ENCODE assay signal across 13 cellular contexts in the genomic region with DNA sequence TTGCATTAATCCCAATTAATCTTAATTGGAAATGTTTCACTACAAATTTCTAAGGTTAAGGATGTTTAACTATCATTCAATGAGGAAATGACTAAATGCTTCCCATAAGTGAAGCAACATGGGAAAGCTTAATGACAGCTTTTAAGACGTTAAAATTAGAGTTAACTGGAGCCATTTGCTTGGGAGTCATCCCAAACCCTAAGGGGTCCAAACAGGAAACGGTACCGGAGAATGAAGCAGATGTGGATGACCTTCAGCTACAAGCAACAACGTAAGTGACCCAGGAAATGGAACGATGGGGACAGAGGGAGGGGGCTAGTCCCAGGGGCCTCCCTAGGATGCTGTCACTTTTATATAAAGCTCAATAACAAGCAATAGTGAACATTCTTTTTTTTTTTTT.
A peak's percentile ranks its signal among the peaks of the same experiment; 100 is the strongest.
DNase-seq lines count a peak whose midpoint lies in the region; ATAC-seq and TF ChIP-seq lines count a peak whose summit lies in the region.
"Had no signal": no experiment of that assay in that cellular context is flagged by ENCODE, and none has a peak within 500 bp of the region (broad histone marks: within the 10 kb centered on the region; RNA-seq: fewer than 3 reads in every experiment).

No MANE protein-coding gene starts in this region.

- no peak for DNase-seq in activated T-cell treated with anti-CD3 and anti-CD28 coated beads, Interleukin-2, amount 50 U/mL, for 72 hours
- no peak for DNase-seq in activated T-cell treated with anti-CD3 and anti-CD28 coated beads, Interleukin-2, amount 50 U/mL, for 1 hour
- no peak for DNase-seq in central memory CD8-positive, alpha-beta T cell (ENCODE audit: low spot score in 2 of 2)
- DNase-seq in tibial artery (no peak), GM23338 (ENCODE audit: low spot score) (no peak), G401 (ENCODE audit: low spot score) (no peak), HPDE6-E6E7 (ENCODE audit: extremely low spot score) (no peak)
- DNase-seq: DMS79 treated with DMSO at 0.1 percent for 48 hours, H9, MM.1S, right cardiac atrium had no signal

- no peaks in the 10 kb centered on the region for H3K9me3 Mint-ChIP-seq in activated T-cell treated with anti-CD3 and anti-CD28 coated beads, Interleukin-2, amount 50 U/mL, for 72 hours
- no peaks in the 10 kb centered on the region for H3K9me3 Mint-ChIP-seq in central memory CD8-positive, alpha-beta T cell
- H3K9me3 Mint-ChIP-seq in GM23338 = no peaks in the 10 kb centered on the region
- H3K9me3 Mint-ChIP-seq: H9 had no signal

- H3K4me3 ChIP-seq in muscle layer of colon (ENCODE audit: low read depth in 1 of 2, low read length in 2 of 2) (no peak overlapping the region), tibial artery (no peak overlapping the region), GM23338 (no peak overlapping the region)

- no peak for ATAC-seq in activated T-cell treated with anti-CD3 and anti-CD28 coated beads, Interleukin-2, amount 50 U/mL, for 72 hours (replicated peaks in 1 of 2)
- no peak for ATAC-seq in central memory CD8-positive, alpha-beta T cell (replicated peaks; ENCODE audit: extremely low read depth, poor library complexity, severe bottlenecking)
- no peak for ATAC-seq in GM23338

- no peak overlapping the region for H2AFZ ChIP-seq in GM23338

- H3K4me1 ChIP-seq in muscle layer of colon (ENCODE audit: insufficient read depth, low read length) (peaks cover 95% of the 10 kb centered on the region), tibial artery (peaks cover 0 to 97% (median 83%) of the 10 kb centered on the region in 4 donors), GM23338 (ENCODE audit: insufficient read depth) (peaks cover 17% of the 10 kb centered on the region; the same call in 1 of the 2 replicates)

- H3K4me1 Mint-ChIP-seq in activated T-cell treated with anti-CD3 and anti-CD28 coated beads, Interleukin-2, amount 50 U/mL, for 72 hours (ENCODE audit: low read depth) = peaks cover 82% of the 10 kb centered on the region
- H3K4me1 Mint-ChIP-seq in central memory CD8-positive, alpha-beta T cell = peaks cover 72% of the 10 kb centered on the region
- H3K4me1 Mint-ChIP-seq in GM23338 = peaks cover 25% of the 10 kb centered on the region

- in situ Hi-C loops in G401 (cut with HindIII; ENCODE audit: low sequenced_read_pairs) = no loop called here

- H3K27ac Mint-ChIP-seq in activated T-cell treated with anti-CD3 and anti-CD28 coated beads, Interleukin-2, amount 50 U/mL, for 72 hours = peak overlapping the region; percentile 73
- H3K27ac Mint-ChIP-seq in central memory CD8-positive, alpha-beta T cell (ENCODE audit: low read depth) = peak overlapping the region; percentile 16
- no peak overlapping the region for H3K27ac Mint-ChIP-seq in GM23338
- H3K27ac Mint-ChIP-seq: H9 had no signal

- TF ChIP-seq CTCF in tibial artery (IDR thresholded peaks at IDR 0.05) (no peak), GM23338 (conservative IDR thresholded peaks at IDR 0.05; ENCODE audit: low read depth in 2 of 2) (no peak)

- no peaks in the 10 kb centered on the region for H3K9me2 ChIP-seq in GM23338 (ENCODE audit: insufficient read depth)

- peaks cover 2 to 9% of the 10 kb centered on the region in 2 donors for H3K36me3 Mint-ChIP-seq in activated T-cell treated with anti-CD3 and anti-CD28 coated beads, Interleukin-2, amount 50 U/mL, for 72 hours (ENCODE audit: insufficient read depth in 2 of 2)
- H3K36me3 Mint-ChIP-seq in central memory CD8-positive, alpha-beta T cell (ENCODE audit: insufficient read depth) = peaks cover 20% of the 10 kb centered on the region
- H3K36me3 Mint-ChIP-seq in GM23338 (ENCODE audit: low read depth) = peaks cover 15% of the 10 kb centered on the region

- intact Hi-C loops in tibial artery (cut with DNase I; ENCODE audit: low total_unique reads) = no loop called here

- no peak overlapping the region for H3K4me3 Mint-ChIP-seq in activated T-cell treated with anti-CD3 and anti-CD28 coated beads, Interleukin-2, amount 50 U/mL, for 72 hours
- H3K4me3 Mint-ChIP-seq in central memory CD8-positive, alpha-beta T cell = no peak overlapping the region
- H3K4me3 Mint-ChIP-seq in GM23338 = no peak overlapping the region
- H3K4me3 Mint-ChIP-seq: brain, H9 had no signal

- no peaks in the 10 kb centered on the region for H3K27me3 Mint-ChIP-seq in activated T-cell treated with anti-CD3 and anti-CD28 coated beads, Interleukin-2, amount 50 U/mL, for 72 hours (ENCODE audit: low read depth)
- H3K27me3 Mint-ChIP-seq in central memory CD8-positive, alpha-beta T cell = no peaks in the 10 kb centered on the region
- peaks cover 2% of the 10 kb centered on the region for H3K27me3 Mint-ChIP-seq in GM23338 (ENCODE audit: insufficient read depth, low read depth, poor library complexity)

- H3K27me3 ChIP-seq in muscle layer of colon (ENCODE audit: control insufficient read depth in 1 of 2, insufficient read depth in 2 of 2, low read length in 2 of 2) (no peaks in the 10 kb centered on the region), tibial artery (no peaks in the 10 kb centered on the region), GM23338 (ENCODE audit: insufficient read depth) (no peaks in the 10 kb centered on the region)

- H3K9me3 ChIP-seq in muscle layer of colon (ENCODE audit: low read length) (no peaks in the 10 kb centered on the region), tibial artery (no peaks in the 10 kb centered on the region)

- peaks cover 74% of the 10 kb centered on the region for H4K20me1 ChIP-seq in GM23338 (replicated peaks; ENCODE audit: insufficient read depth)

- H3K27ac ChIP-seq in muscle layer of colon (ENCODE audit: low read depth, low read length) (peak overlapping the region; percentile 94), tibial artery (peak overlapping the region; percentile 85 to 88), GM23338 (ENCODE audit: low read depth) (no peak overlapping the region)

- H3K36me3 ChIP-seq in muscle layer of colon (ENCODE audit: insufficient read depth, low read length) = peaks cover 12% of the 10 kb centered on the region
- peaks cover 0 to 14% (median 13%) of the 10 kb centered on the region in 3 donors for H3K36me3 ChIP-seq in tibial artery
- peaks cover 4% of the 10 kb centered on the region; the same call in 1 of the 2 replicates for H3K36me3 ChIP-seq in GM23338 (ENCODE audit: insufficient read depth)

- no peak overlapping the region for H3K4me2 ChIP-seq in GM23338

- peaks cover 99% of the 10 kb centered on the region for H3K79me2 ChIP-seq in GM23338 (replicated peaks; ENCODE audit: insufficient read depth)

- H3K9ac ChIP-seq in muscle layer of colon (ENCODE audit: low read length) = no peak overlapping the region

- no peaks in the 10 kb centered on the region for H3F3A ChIP-seq in GM23338 (replicated peaks; ENCODE audit: low read depth)

TF ChIP-seq in GM23338, 12 proteins besides CTCF, POLR2A, EP300 and RAD21 (continues in another document):
- TF ChIP-seq, protein P1, sequence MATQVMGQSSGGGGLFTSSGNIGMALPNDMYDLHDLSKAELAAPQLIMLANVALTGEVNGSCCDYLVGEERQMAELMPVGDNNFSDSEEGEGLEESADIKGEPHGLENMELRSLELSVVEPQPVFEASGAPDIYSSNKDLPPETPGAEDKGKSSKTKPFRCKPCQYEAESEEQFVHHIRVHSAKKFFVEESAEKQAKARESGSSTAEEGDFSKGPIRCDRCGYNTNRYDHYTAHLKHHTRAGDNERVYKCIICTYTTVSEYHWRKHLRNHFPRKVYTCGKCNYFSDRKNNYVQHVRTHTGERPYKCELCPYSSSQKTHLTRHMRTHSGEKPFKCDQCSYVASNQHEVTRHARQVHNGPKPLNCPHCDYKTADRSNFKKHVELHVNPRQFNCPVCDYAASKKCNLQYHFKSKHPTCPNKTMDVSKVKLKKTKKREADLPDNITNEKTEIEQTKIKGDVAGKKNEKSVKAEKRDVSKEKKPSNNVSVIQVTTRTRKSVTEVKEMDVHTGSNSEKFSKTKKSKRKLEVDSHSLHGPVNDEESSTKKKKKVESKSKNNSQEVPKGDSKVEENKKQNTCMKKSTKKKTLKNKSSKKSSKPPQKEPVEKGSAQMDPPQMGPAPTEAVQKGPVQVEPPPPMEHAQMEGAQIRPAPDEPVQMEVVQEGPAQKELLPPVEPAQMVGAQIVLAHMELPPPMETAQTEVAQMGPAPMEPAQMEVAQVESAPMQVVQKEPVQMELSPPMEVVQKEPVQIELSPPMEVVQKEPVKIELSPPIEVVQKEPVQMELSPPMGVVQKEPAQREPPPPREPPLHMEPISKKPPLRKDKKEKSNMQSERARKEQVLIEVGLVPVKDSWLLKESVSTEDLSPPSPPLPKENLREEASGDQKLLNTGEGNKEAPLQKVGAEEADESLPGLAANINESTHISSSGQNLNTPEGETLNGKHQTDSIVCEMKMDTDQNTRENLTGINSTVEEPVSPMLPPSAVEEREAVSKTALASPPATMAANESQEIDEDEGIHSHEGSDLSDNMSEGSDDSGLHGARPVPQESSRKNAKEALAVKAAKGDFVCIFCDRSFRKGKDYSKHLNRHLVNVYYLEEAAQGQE (IDR thresholded peaks at IDR 0.05; ENCODE audit: unreplicated experiment) = no peak
- TF ChIP-seq ZNF114 (CRISPR knock-in tag; IDR thresholded peaks at IDR 0.05) (no peak), EZH2phosphoT487 (IDR thresholded peaks at IDR 0.05; ENCODE audit: unreplicated experiment) (no peak), STAT1 (IDR thresholded peaks at IDR 0.05; ENCODE audit: unreplicated experiment) (no peak), EZH2 (IDR thresholded peaks at IDR 0.05; ENCODE audit: low read depth, unreplicated experiment) (no peak), NANOG (IDR thresholded peaks at IDR 0.05; ENCODE audit: borderline replicate concordance) (no peak), POLR2AphosphoS5 (IDR thresholded peaks at IDR 0.05; ENCODE audit: low read depth) (no peak), CREB1 (CRISPR knock-in tag; IDR thresholded peaks at IDR 0.05; ENCODE audit: low read depth) (no peak), JUNB (IDR thresholded peaks at IDR 0.05; ENCODE audit: unreplicated experiment) (no peak), ZNF331 (CRISPR knock-in tag; IDR thresholded peaks at IDR 0.05; ENCODE audit: low read depth) (no peak)
- TF ChIP-seq, protein P2, sequence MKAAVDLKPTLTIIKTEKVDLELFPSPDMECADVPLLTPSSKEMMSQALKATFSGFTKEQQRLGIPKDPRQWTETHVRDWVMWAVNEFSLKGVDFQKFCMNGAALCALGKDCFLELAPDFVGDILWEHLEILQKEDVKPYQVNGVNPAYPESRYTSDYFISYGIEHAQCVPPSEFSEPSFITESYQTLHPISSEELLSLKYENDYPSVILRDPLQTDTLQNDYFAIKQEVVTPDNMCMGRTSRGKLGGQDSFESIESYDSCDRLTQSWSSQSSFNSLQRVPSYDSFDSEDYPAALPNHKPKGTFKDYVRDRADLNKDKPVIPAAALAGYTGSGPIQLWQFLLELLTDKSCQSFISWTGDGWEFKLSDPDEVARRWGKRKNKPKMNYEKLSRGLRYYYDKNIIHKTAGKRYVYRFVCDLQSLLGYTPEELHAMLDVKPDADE (IDR thresholded peaks at IDR 0.05) = no peak
